ENCODE assay signal across 16 cellular contexts in the genomic region with DNA sequence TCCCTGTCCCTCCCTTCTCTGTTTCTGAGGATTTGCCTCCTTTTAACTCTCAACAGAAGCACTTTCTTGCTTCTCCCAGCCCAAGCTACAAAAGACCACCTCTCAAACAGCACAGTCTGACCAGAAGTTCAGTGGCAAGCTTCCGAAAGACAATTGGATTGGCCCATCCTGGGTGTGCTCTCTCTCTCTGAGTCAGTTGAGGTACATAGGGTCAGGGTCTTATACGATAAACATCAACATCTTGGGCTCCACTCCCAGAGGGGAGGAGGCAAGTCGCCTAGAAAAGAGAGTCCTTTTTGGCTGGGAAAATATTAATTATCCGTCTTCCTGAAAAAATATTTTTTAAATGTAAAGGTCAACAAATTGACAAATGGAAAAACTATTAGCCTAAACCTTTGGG.
"Had no signal": no experiment of that assay in that cellular context is flagged by ENCODE, and none has a peak within 500 bp of the region (broad histone marks: within the 10 kb centered on the region; RNA-seq: fewer than 3 reads in every experiment).

No MANE protein-coding gene starts in this region.

- H3K4me1 Mint-ChIP-seq: activated CD4-positive, alpha-beta T cell treated with anti-CD3 and anti-CD28 coated beads, Interleukin-2, amount 10 ng/mL, durations not matched to agents 24 days and 14 days; neural crest cell had no signal

- H3K27ac ChIP-seq: foreskin keratinocyte, left lung, tibial artery had no signal

- H3K4me3 Mint-ChIP-seq: activated CD4-positive, alpha-beta T cell treated with anti-CD3 and anti-CD28 coated beads, Interleukin-2, amount 10 ng/mL, durations not matched to agents 24 days and 14 days; activated T-cell treated with anti-CD3 and anti-CD28 coated beads, Interleukin-2, amount 50 U/mL, for 4 hours; dendritic cell treated with granulocyte-macrophage colony-stimulating factor and Interleukin-4, amounts not matched to agents 40 ng/mL and 50 ng/mL, for 4 days; neural crest cell; stimulated activated naive B cell treated with anti-CD40 and anti-IgM and Interleukin-4, amounts not matched to agents 10 μg/mL and 1 μg/mL and 100 μg/mL, for 72 hours had no signal

- H3K36me3 ChIP-seq: ascending aorta, left lung, tibial artery had no signal

- FAIRE-seq: bronchial epithelial cell had no signal

- H3K27me3 ChIP-seq: ascending aorta, foreskin keratinocyte, left lung, tibial artery had no signal

- ATAC-seq: activated T-cell treated with anti-CD3 and anti-CD28 coated beads, Interleukin-2, amount 50 U/mL, for 4 hours; foreskin keratinocyte; left lung; stimulated activated naive B cell treated with anti-CD40 and anti-IgM and Interleukin-4, amounts not matched to agents 10 μg/mL and 1 μg/mL and 100 μg/mL, for 72 hours had no signal

- H3K36me3 Mint-ChIP-seq: stimulated activated naive B cell treated with anti-CD40 and anti-IgM and Interleukin-4, amounts not matched to agents 10 μg/mL and 1 μg/mL and 100 μg/mL, for 72 hours had no signal

- H3K27ac Mint-ChIP-seq: activated CD4-positive, alpha-beta T cell treated with anti-CD3 and anti-CD28 coated beads, Interleukin-2, amount 10 ng/mL, durations not matched to agents 24 days and 14 days; stimulated activated naive B cell treated with anti-CD40 and anti-IgM and Interleukin-4, amounts not matched to agents 10 μg/mL and 1 μg/mL and 100 μg/mL, for 72 hours had no signal

- DNase-seq: activated CD4-positive, alpha-beta T cell treated with anti-CD3 and anti-CD28 coated beads, Interleukin-2, amount 10 ng/mL, durations not matched to agents 24 days and 14 days; activated CD4-positive, CD25-positive, alpha-beta regulatory T cell; activated CD8-positive, alpha-beta memory T cell treated with anti-CD3 and anti-CD28 coated beads, Interleukin-2, amount 50 U/mL, for 4 hours; activated naive CD4-positive, alpha-beta T cell treated with anti-CD3 and anti-CD28 coated beads, Interleukin-2, amount 50 U/mL, for 16 hours; activated T-cell treated with anti-CD3 and anti-CD28 coated beads, Interleukin-2, amount 50 U/mL, for 4 hours; effector memory CD4-positive, alpha-beta T cell; foreskin keratinocyte; left lung; stimulated activated naive B cell treated with anti-CD40 and anti-IgM and Interleukin-4, amounts not matched to agents 10 μg/mL and 1 μg/mL and 100 μg/mL, for 72 hours; T-helper 1 cell; T-helper 9 cell; tibial artery had no signal

- H3K4me3 ChIP-seq: ascending aorta, left lung, tibial artery had no signal

- H3K4me1 ChIP-seq: ascending aorta, foreskin keratinocyte had no signal

- H3K9me3 ChIP-seq: ascending aorta, left lung, tibial artery had no signal

- H3K9me3 Mint-ChIP-seq: activated T-cell treated with anti-CD3 and anti-CD28 coated beads, Interleukin-2, amount 50 U/mL, for 4 hours; neural crest cell; stimulated activated naive B cell treated with anti-CD40 and anti-IgM and Interleukin-4, amounts not matched to agents 10 μg/mL and 1 μg/mL and 100 μg/mL, for 72 hours had no signal
